ENCODE assay signal across 17 cellular contexts in the genomic region with DNA sequence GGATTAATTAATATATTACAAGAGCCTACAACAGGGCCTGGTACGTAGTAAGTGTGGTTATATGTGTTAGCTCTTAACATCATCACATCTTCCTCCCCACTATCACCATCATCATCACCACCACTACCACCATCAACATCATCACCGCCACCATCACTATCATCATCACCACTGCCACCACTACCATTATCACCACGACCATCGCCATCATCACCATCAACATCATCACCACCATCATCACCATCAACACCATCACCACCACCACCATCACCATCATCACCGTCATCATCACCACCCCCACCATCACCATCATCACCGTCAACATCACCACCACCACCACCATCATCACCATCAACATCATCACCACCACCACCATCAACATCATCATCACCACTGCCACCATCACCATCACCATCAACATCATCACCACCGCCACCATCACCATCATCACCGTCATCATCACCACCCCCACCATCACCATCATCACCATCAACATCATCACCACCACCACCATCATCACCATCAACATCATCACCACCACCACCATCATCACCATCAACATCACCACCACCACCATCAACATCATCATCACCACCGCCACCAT. TPM values are rescaled to one million over a fixed set of nuclear protein-coding genes. Genes with fewer than 3 reads are reported as not detected.
DNase-seq lines count a peak whose midpoint lies in the region; ATAC-seq and TF ChIP-seq lines count a peak whose summit lies in the region.
"Had no signal": no experiment of that assay in that cellular context is flagged by ENCODE, and none has a peak within 500 bp of the region (broad histone marks: within the 10 kb centered on the region; RNA-seq: fewer than 3 reads in every experiment).

No MANE protein-coding gene starts in this region.

- peaks cover 25% of the 10 kb centered on the region for H3K4me1 Mint-ChIP-seq in activated CD4-positive, alpha-beta T cell treated with anti-CD3 and anti-CD28 coated beads, Interleukin-2, amount 10 ng/mL, durations not matched to agents 24 days and 14 days
- H3K4me1 Mint-ChIP-seq in activated CD4-positive, alpha-beta T cell treated with anti-CD3 and anti-CD28 coated beads, Interleukin-2, amount 10 ng/mL, durations not matched to agents 7 days and 5 days: peaks cover 12% of the 10 kb centered on the region
- peaks cover 19% of the 10 kb centered on the region for H3K4me1 Mint-ChIP-seq in activated naive CD8-positive, alpha-beta T cell treated with anti-CD3 and anti-CD28 coated beads, Interleukin-2, amount 50 U/mL, for 24 hours
- H3K4me1 Mint-ChIP-seq in naive B cell (peaks cover 50 to 78% (median 76%) of the 10 kb centered on the region in 3 donors), progenitor cell of endocrine pancreas (ENCODE audit: low read depth) (no peaks in the 10 kb centered on the region)

- H3K4me3 ChIP-seq in upper lobe of right lung: no peak overlapping the region
- H3K4me3 ChIP-seq: BLaER1, HAP-1, SJSA1 had no signal

- CTCF ChIA-PET in activated CD4-positive, alpha-beta T cell treated with anti-CD3 and anti-CD28 coated beads, Interleukin-2, amount 10 ng/mL, durations not matched to agents 7 days and 5 days (lab: Charles Lee): interaction anchor here (1.0 to 1.8 kb wide), 4 partner anchors 10 to 24 kb away, joined by 3 to 5 read pairs (median 4); no protein-coding TSS in a partner anchor

- POLR2A ChIA-PET in activated CD4-positive, alpha-beta T cell treated with anti-CD3 and anti-CD28 coated beads, Interleukin-2, amount 10 ng/mL, durations not matched to agents 7 days and 5 days (lab: Charles Lee): no interaction called here

- H3K4me3 Mint-ChIP-seq in activated CD4-positive, alpha-beta T cell treated with anti-CD3 and anti-CD28 coated beads, Interleukin-2, amount 10 ng/mL, durations not matched to agents 24 days and 14 days: no peak overlapping the region
- no peak overlapping the region for H3K4me3 Mint-ChIP-seq in activated CD4-positive, alpha-beta T cell treated with anti-CD3 and anti-CD28 coated beads, Interleukin-2, amount 10 ng/mL, durations not matched to agents 7 days and 5 days
- no peak overlapping the region for H3K4me3 Mint-ChIP-seq in activated naive CD8-positive, alpha-beta T cell treated with anti-CD3 and anti-CD28 coated beads, Interleukin-2, amount 50 U/mL, for 24 hours
- peak overlapping the region in 1 of 8 donors; percentile 8 for H3K4me3 Mint-ChIP-seq in naive B cell
- no peak overlapping the region for H3K4me3 Mint-ChIP-seq in progenitor cell of endocrine pancreas (ENCODE audit: low read depth)

- peaks cover 4% of the 10 kb centered on the region for H3K4me1 ChIP-seq in upper lobe of right lung
- H3K4me1 ChIP-seq: HAP-1, SJSA1 had no signal

- H3K36me3 Mint-ChIP-seq in activated CD4-positive, alpha-beta T cell treated with anti-CD3 and anti-CD28 coated beads, Interleukin-2, amount 10 ng/mL, durations not matched to agents 24 days and 14 days (ENCODE audit: low read depth): peaks cover 9% of the 10 kb centered on the region
- peaks cover 4% of the 10 kb centered on the region for H3K36me3 Mint-ChIP-seq in activated CD4-positive, alpha-beta T cell treated with anti-CD3 and anti-CD28 coated beads, Interleukin-2, amount 10 ng/mL, durations not matched to agents 7 days and 5 days (ENCODE audit: low read depth)
- H3K36me3 Mint-ChIP-seq in activated naive CD8-positive, alpha-beta T cell treated with anti-CD3 and anti-CD28 coated beads, Interleukin-2, amount 50 U/mL, for 24 hours (ENCODE audit: low read depth): no peaks in the 10 kb centered on the region
- H3K36me3 Mint-ChIP-seq in naive B cell (peaks cover 0 to 13% of the 10 kb centered on the region in 2 donors), progenitor cell of endocrine pancreas (ENCODE audit: insufficient read depth) (no peaks in the 10 kb centered on the region)

- no peak for TF ChIP-seq CTCF in upper lobe of right lung (IDR thresholded peaks at IDR 0.05)
- no peak for TF ChIP-seq CTCF in progenitor cell of endocrine pancreas (IDR thresholded peaks at IDR 0.05; ENCODE audit: unreplicated experiment)

- no peaks in the 10 kb centered on the region for H3K9me3 ChIP-seq in upper lobe of right lung
- H3K9me3 ChIP-seq: HAP-1 had no signal

- H3K36me3 ChIP-seq in upper lobe of right lung: no peaks in the 10 kb centered on the region
- H3K36me3 ChIP-seq: BLaER1, HAP-1, SJSA1 had no signal

- no peaks in the 10 kb centered on the region for H3K27me3 ChIP-seq in upper lobe of right lung
- H3K27me3 ChIP-seq: BLaER1, SJSA1 had no signal

- no peak for ATAC-seq in activated naive CD8-positive, alpha-beta T cell treated with anti-CD3 and anti-CD28 coated beads, Interleukin-2, amount 50 U/mL, for 24 hours
- ATAC-seq in naive B cell (ENCODE audit: low read depth in 2 of 2) (no peak), upper lobe of right lung (no peak), HG03175 (IDR thresholded peaks at IDR 0.05; ENCODE audit: unreplicated experiment) (no peak)
- ATAC-seq: PC-3 had no signal

- intact Hi-C loops in activated CD4-positive, alpha-beta T cell treated with anti-CD3 and anti-CD28 coated beads, Interleukin-2, amount 10 ng/mL, durations not matched to agents 24 days and 14 days (cut with micrococcal nuclease): no loop called here
- intact Hi-C loops in upper lobe of right lung (cut with DNase I): no loop called here

- peak overlapping the region; percentile 31 for H3K27ac Mint-ChIP-seq in activated CD4-positive, alpha-beta T cell treated with anti-CD3 and anti-CD28 coated beads, Interleukin-2, amount 10 ng/mL, durations not matched to agents 24 days and 14 days
- no peak overlapping the region for H3K27ac Mint-ChIP-seq in activated CD4-positive, alpha-beta T cell treated with anti-CD3 and anti-CD28 coated beads, Interleukin-2, amount 10 ng/mL, durations not matched to agents 7 days and 5 days
- H3K27ac Mint-ChIP-seq in activated naive CD8-positive, alpha-beta T cell treated with anti-CD3 and anti-CD28 coated beads, Interleukin-2, amount 50 U/mL, for 24 hours: peak overlapping the region; percentile 71
- H3K27ac Mint-ChIP-seq in naive B cell (peak overlapping the region; percentile 48 to 91 (median 83)), progenitor cell of endocrine pancreas (no peak overlapping the region)

- peaks cover 15% of the 10 kb centered on the region for H3K9me3 Mint-ChIP-seq in activated CD4-positive, alpha-beta T cell treated with anti-CD3 and anti-CD28 coated beads, Interleukin-2, amount 10 ng/mL, durations not matched to agents 24 days and 14 days
- peaks cover 16% of the 10 kb centered on the region for H3K9me3 Mint-ChIP-seq in activated CD4-positive, alpha-beta T cell treated with anti-CD3 and anti-CD28 coated beads, Interleukin-2, amount 10 ng/mL, durations not matched to agents 7 days and 5 days
- peaks cover 18% of the 10 kb centered on the region for H3K9me3 Mint-ChIP-seq in activated naive CD8-positive, alpha-beta T cell treated with anti-CD3 and anti-CD28 coated beads, Interleukin-2, amount 50 U/mL, for 24 hours
- H3K9me3 Mint-ChIP-seq in naive B cell: peaks cover 0 to 11% (median 0%) of the 10 kb centered on the region in 7 donors
- peaks cover 7% of the 10 kb centered on the region for H3K9me3 Mint-ChIP-seq in progenitor cell of endocrine pancreas (ENCODE audit: low read depth)

- no peaks in the 10 kb centered on the region for H3K27me3 Mint-ChIP-seq in activated CD4-positive, alpha-beta T cell treated with anti-CD3 and anti-CD28 coated beads, Interleukin-2, amount 10 ng/mL, durations not matched to agents 24 days and 14 days
- peaks cover 11% of the 10 kb centered on the region for H3K27me3 Mint-ChIP-seq in activated CD4-positive, alpha-beta T cell treated with anti-CD3 and anti-CD28 coated beads, Interleukin-2, amount 10 ng/mL, durations not matched to agents 7 days and 5 days
- H3K27me3 Mint-ChIP-seq in activated naive CD8-positive, alpha-beta T cell treated with anti-CD3 and anti-CD28 coated beads, Interleukin-2, amount 50 U/mL, for 24 hours: peaks cover 2% of the 10 kb centered on the region
- H3K27me3 Mint-ChIP-seq in naive B cell: no peaks in the 10 kb centered on the region
- H3K27me3 Mint-ChIP-seq in progenitor cell of endocrine pancreas: peaks cover 2% of the 10 kb centered on the region

- DNase-seq in activated CD4-positive, alpha-beta T cell treated with anti-CD3 and anti-CD28 coated beads, Interleukin-2, amount 10 ng/mL, durations not matched to agents 24 days and 14 days: no peak
- DNase-seq in activated CD4-positive, alpha-beta T cell treated with anti-CD3 and anti-CD28 coated beads, Interleukin-2, amount 10 ng/mL, durations not matched to agents 7 days and 5 days: no peak
- no peak for DNase-seq in activated naive CD8-positive, alpha-beta T cell treated with anti-CD3 and anti-CD28 coated beads, Interleukin-2, amount 50 U/mL, for 24 hours
- DNase-seq in naive B cell: no peak
- no peak for DNase-seq in upper lobe of right lung
- no peak for DNase-seq in progenitor cell of endocrine pancreas (ENCODE audit: low spot score, unreplicated experiment)
- DNase-seq in DMS153 treated with DMSO at 0.1 percent for 48 hours (lab: John Stamatoyannopoulos, UW; ENCODE audit: unreplicated experiment): no peak
- DNase-seq: NCI-H1092, NCI-H1694, NCI-H2107, NCI-H345, PC-3 had no signal

- peak overlapping the region; percentile 33 for H3K27ac ChIP-seq in upper lobe of right lung
- H3K27ac ChIP-seq: 22Rv1, BLaER1, SJSA1 had no signal

RNA-seq across cellular contexts. Expression of a gene that starts 7.8 kb away (rescaled TPM):
- 345 and 375 TPM in 2 replicates for total RNA-seq in activated CD4-positive, alpha-beta T cell treated with anti-CD3 and anti-CD28 coated beads, Interleukin-2, amount 10 ng/mL, durations not matched to agents 24 days and 14 days
- total RNA-seq in activated CD4-positive, alpha-beta T cell treated with anti-CD3 and anti-CD28 coated beads, Interleukin-2, amount 10 ng/mL, durations not matched to agents 7 days and 5 days: 100 to 1,000 TPM; 242 to 262 TPM
- 1,000 to 10,000 TPM in 1 of 6 donors, 100 to 1,000 TPM in 5; 355 to 1,202 (median 525) TPM for polyA plus RNA-seq in naive B cell (ENCODE audit: low read depth in 6 of 6)
- total RNA-seq in upper lobe of right lung (153 TPM), progenitor cell of endocrine pancreas (23.4 and 23.6 TPM in 2 replicates)

RNA-seq across cellular contexts. Expression of a gene that starts 37.4 kb away (rescaled TPM):
- total RNA-seq in activated CD4-positive, alpha-beta T cell treated with anti-CD3 and anti-CD28 coated beads, Interleukin-2, amount 10 ng/mL, durations not matched to agents 24 days and 14 days: 143 and 149 TPM in 2 replicates
- total RNA-seq in activated CD4-positive, alpha-beta T cell treated with anti-CD3 and anti-CD28 coated beads, Interleukin-2, amount 10 ng/mL, durations not matched to agents 7 days and 5 days: 100 to 1,000 TPM in 1 of 2 experiments, 10 to 100 TPM in 1; 95.8 to 106 TPM
- 100 to 1,000 TPM; 178 to 217 (median 195) TPM for polyA plus RNA-seq in naive B cell (ENCODE audit: low read depth in 6 of 6)
- total RNA-seq in upper lobe of right lung (49.2 TPM), progenitor cell of endocrine pancreas (26.2 and 27.1 TPM in 2 replicates)

Comparison
In these comparisons a context has a peak if more than half of its experiments do, and no peak if none do; other contexts are left out.
1. H3K27ac Mint-ChIP-seq: peak in activated CD4-positive, alpha-beta T cell treated with anti-CD3 and anti-CD28 coated beads, Interleukin-2, amount 10 ng/mL, durations not matched to agents 24 days and 14 days (single experiment), activated naive CD8-positive, alpha-beta T cell treated with anti-CD3 and anti-CD28 coated beads, Interleukin-2, amount 50 U/mL, for 24 hours (single experiment) and naive B cell (6 of 6); none in activated CD4-positive, alpha-beta T cell treated with anti-CD3 and anti-CD28 coated beads, Interleukin-2, amount 10 ng/mL, durations not matched to agents 7 days and 5 days (single experiment) and progenitor cell of endocrine pancreas (single experiment).